ENCODE assay signal across 1 cellular context in genomic region chr5:134403951-134404350, GRCh38.
TF ChIP-seq lines count a peak whose summit lies in the region.

No MANE protein-coding gene starts in this region.

TF ChIP-seq in HEK293, 187 proteins besides CTCF, POLR2A, EP300 and RAD21 (continued from another document):
- no peak for TF ChIP-seq ZBTB44 (tag by site-specific recombination; IDR thresholded peaks at IDR 0.05)
TF ChIP-seq in HEK293: peak in this region for 1.
